In genomic region chr15:88894348-88894818, GRCh38 we compare ENCODE assay signal across 8 cellular contexts. TPM values are rescaled to one million over a fixed set of nuclear protein-coding genes. Genes with fewer than 3 reads are reported as not detected.
DNase-seq lines count a peak whose midpoint lies in the region; ATAC-seq and TF ChIP-seq lines count a peak whose summit lies in the region.

No MANE protein-coding gene starts in this region.

- H3K4me1 ChIP-seq in Panc1 (ENCODE audit: control insufficient read depth, insufficient read depth, low read length): peaks cover 47% of the 10 kb centered on the region

- H3K4me1 Mint-ChIP-seq in activated naive CD4-positive, alpha-beta T cell treated with anti-CD3 and anti-CD28 coated beads, Interleukin-2, amount 10 ng/mL, durations not matched to agents 7 days and 5 days: peaks cover 41% of the 10 kb centered on the region

- TF ChIP-seq CTCF in Panc1 (IDR thresholded peaks at IDR 0.05): peak; percentile 97

- H3K27ac ChIP-seq in Panc1 (ENCODE audit: low read length): peak overlapping the region; percentile 78

- no peaks in the 10 kb centered on the region for H3K9me3 ChIP-seq in Panc1 (ENCODE audit: control insufficient read depth, insufficient read depth, low read depth, low read length)

- ATAC-seq in HG02642 (IDR thresholded peaks at IDR 0.05; ENCODE audit: poor library complexity, unreplicated experiment): peak; percentile 54
- ATAC-seq in Panc1: peak; percentile 53

- in situ Hi-C loops in Panc1 (cut with HindIII; ENCODE audit: low pct_unique_long_range_greater_than_20kb, low sequenced_read_pairs): no loop called here

- peak overlapping the region; percentile 90 for H3K4me3 Mint-ChIP-seq in activated naive CD4-positive, alpha-beta T cell treated with anti-CD3 and anti-CD28 coated beads, Interleukin-2, amount 10 ng/mL, durations not matched to agents 7 days and 5 days

- H3K4me3 ChIP-seq in Panc1 (ENCODE audit: low read depth in 2 of 2, low read length in 2 of 2): peak overlapping the region; percentile 55 to 71

- no peaks in the 10 kb centered on the region for H3K36me3 ChIP-seq in Panc1 (ENCODE audit: control insufficient read depth, insufficient read depth, low read length)

- H3K27me3 Mint-ChIP-seq in activated naive CD4-positive, alpha-beta T cell treated with anti-CD3 and anti-CD28 coated beads, Interleukin-2, amount 10 ng/mL, durations not matched to agents 7 days and 5 days: peaks cover 5% of the 10 kb centered on the region

- CTCF ChIA-PET in Panc1 (lab: Charles Lee): interaction anchor here (0.5 to 0.6 kb wide), 3 partner anchors 284 to 312 kb away, joined by 3 to 6 read pairs (median 4); no protein-coding TSS in a partner anchor
- CTCF ChIA-PET in activated naive CD4-positive, alpha-beta T cell treated with anti-CD3 and anti-CD28 coated beads, Interleukin-2, amount 10 ng/mL, durations not matched to agents 7 days and 5 days (lab: Charles Lee): interaction anchor here (0.6 to 3.2 kb wide), 8 partner anchors 11 to 277 kb away, joined by 3 to 31 read pairs (median 4); no protein-coding TSS in a partner anchor

- H3K9me3 Mint-ChIP-seq in activated naive CD4-positive, alpha-beta T cell treated with anti-CD3 and anti-CD28 coated beads, Interleukin-2, amount 10 ng/mL, durations not matched to agents 7 days and 5 days: no peaks in the 10 kb centered on the region

- H3K36me3 Mint-ChIP-seq in activated naive CD4-positive, alpha-beta T cell treated with anti-CD3 and anti-CD28 coated beads, Interleukin-2, amount 10 ng/mL, durations not matched to agents 7 days and 5 days: peaks cover 10% of the 10 kb centered on the region

- BruUV-seq in Panc1 (replicated peaks; lab: Mats Ljungman, UMichigan): no TSS peak

- intact Hi-C loops in Panc1 (cut with micrococcal nuclease; ENCODE audit: unreplicated experiment): loop anchor here (5.0 kb wide), 1 partner anchor 283 kb away; no protein-coding TSS in a partner anchor

- H3K27ac Mint-ChIP-seq in activated naive CD4-positive, alpha-beta T cell treated with anti-CD3 and anti-CD28 coated beads, Interleukin-2, amount 10 ng/mL, durations not matched to agents 7 days and 5 days: peak overlapping the region; percentile 87

- POLR2A ChIA-PET in Panc1 (lab: Charles Lee): interaction anchor here (0.6 kb wide), 2 partner anchors 284 to 1337 kb away, joined by 3 to 5 read pairs; no protein-coding TSS in a partner anchor

- peak; percentile 88 for DNase-seq in ELF-1 (ENCODE audit: low read depth, low spot score)
- DNase-seq in Panc1 (ENCODE audit: low read depth, low spot score): no peak
- DNase-seq in activated naive CD4-positive, alpha-beta T cell treated with anti-CD3 and anti-CD28 coated beads, Interleukin-2, amount 10 ng/mL, durations not matched to agents 7 days and 5 days: peak; percentile 92
- DNase-seq in hepatic stellate cell (ENCODE audit: low spot score): peak; percentile 74
- DNase-seq in stimulated activated CD4-positive, alpha-beta T cell treated with anti-CD3 and anti-CD28 coated beads, Interleukin-15, amount 100 ng/mL, for 24 hours: peak; percentile 90
- DNase-seq in Ammon's horn (ENCODE audit: low spot score): no peak
- no peak for DNase-seq in NCI-H128 (lab: John Stamatoyannopoulos, UW; ENCODE audit: unreplicated experiment)

- H3K27me3 ChIP-seq in Panc1 (ENCODE audit: control insufficient read depth, insufficient read depth, low read length): no peaks in the 10 kb centered on the region

RNA-seq across cellular contexts. Expression of gene HAPLN3, which starts 1.0 kb away (rescaled TPM):
- total RNA-seq in Panc1 (2021; ENCODE audit: unreplicated experiment): 168 TPM
- 158 TPM for polyA plus RNA-seq in Panc1 (2012; ENCODE audit: insufficient read length)

RNA-seq across cellular contexts. Expression of gene MFGE8, which starts 18.8 kb away (rescaled TPM):
- 1,799 TPM for total RNA-seq in Panc1 (2021; ENCODE audit: unreplicated experiment)
- 2,067 TPM for polyA plus RNA-seq in Panc1 (2012; ENCODE audit: insufficient read length)

Comparison
In these comparisons a context has a peak if more than half of its experiments do, and no peak if none do; other contexts are left out.
1. DNase-seq: peak in ELF-1 (single experiment), activated naive CD4-positive, alpha-beta T cell treated with anti-CD3 and anti-CD28 coated beads, Interleukin-2, amount 10 ng/mL, durations not matched to agents 7 days and 5 days (single experiment), hepatic stellate cell (single experiment) and stimulated activated CD4-positive, alpha-beta T cell treated with anti-CD3 and anti-CD28 coated beads, Interleukin-15, amount 100 ng/mL, for 24 hours (single experiment); none in Panc1 (single experiment), Ammon's horn (single experiment) and NCI-H128 (single experiment).